Comparison of ENCODE assay signal across 9 cellular contexts in the genomic region with DNA sequence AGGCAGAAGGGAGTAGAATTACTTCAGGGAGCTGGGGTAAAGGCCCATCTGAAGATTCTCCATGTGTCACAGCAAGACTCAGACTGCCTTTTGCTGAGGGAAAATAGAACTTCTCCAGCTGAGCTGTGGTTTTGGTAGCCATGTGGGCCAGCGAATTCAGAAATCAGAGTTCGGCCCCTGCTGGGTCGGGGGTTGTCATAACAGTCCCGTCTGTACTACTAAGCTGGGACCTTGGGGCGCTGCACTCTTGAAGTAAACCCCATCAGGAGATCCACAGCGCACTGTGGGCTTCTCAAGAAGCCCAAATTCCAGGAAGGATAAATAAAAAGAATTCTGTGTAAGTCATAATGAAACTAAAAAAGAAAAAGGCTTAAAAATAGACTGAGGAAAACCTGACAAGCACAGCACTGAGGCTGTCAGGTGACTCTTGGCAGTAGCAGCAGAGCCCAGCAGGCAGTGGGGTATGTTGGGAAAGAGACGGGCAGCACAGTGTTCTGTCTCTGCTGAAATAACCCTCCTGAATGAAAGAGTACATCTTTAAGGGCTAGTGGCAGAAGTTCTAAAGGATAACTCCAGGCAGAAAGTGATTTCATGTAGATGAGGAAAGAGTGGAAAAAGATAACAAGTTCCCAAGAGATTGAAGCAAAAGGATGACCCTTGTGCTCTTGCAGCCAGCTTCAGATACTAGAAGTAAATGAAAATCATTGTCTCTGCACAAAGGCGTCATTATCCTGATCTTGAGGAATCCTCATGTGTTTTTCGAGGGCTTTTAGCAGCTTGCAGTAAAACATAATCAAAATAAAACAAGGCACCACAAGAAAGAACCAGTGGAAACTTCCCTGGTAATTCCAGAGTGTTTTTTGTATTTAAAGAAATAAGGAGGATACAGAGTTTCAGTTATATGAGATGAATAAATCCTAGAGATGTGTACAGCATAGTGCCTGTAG.
DNase-seq lines count a peak whose midpoint lies in the region; ATAC-seq and TF ChIP-seq lines count a peak whose summit lies in the region.
"Had no signal": no experiment of that assay in that cellular context is flagged by ENCODE, and none has a peak within 500 bp of the region (broad histone marks: within the 10 kb centered on the region; RNA-seq: fewer than 3 reads in every experiment).

No MANE protein-coding gene starts in this region.

- TF ChIP-seq CTCF in left lung (IDR thresholded peaks at IDR 0.05) = no peak

- H3K27ac Mint-ChIP-seq in activated naive CD4-positive, alpha-beta T cell treated with anti-CD3 and anti-CD28 coated beads, Interleukin-2, amount 50 U/mL, for 24 hours = peak overlapping the region; percentile 93

- no peaks in the 10 kb centered on the region for H3K27me3 Mint-ChIP-seq in activated naive CD4-positive, alpha-beta T cell treated with anti-CD3 and anti-CD28 coated beads, Interleukin-2, amount 50 U/mL, for 24 hours

- H3K9me3 ChIP-seq in left lung = no peaks in the 10 kb centered on the region

- no peaks in the 10 kb centered on the region for H3K9me3 Mint-ChIP-seq in activated naive CD4-positive, alpha-beta T cell treated with anti-CD3 and anti-CD28 coated beads, Interleukin-2, amount 50 U/mL, for 24 hours

- peak; percentile 40 for DNase-seq in NCI-H2227 treated with DMSO at 0.1 percent for 48 hours (lab: John Stamatoyannopoulos, UW)
- peak; percentile 70 for DNase-seq in inferior parietal cortex (ENCODE audit: extremely low spot score)
- DNase-seq in stimulated activated CD8-positive, alpha-beta memory T cell treated with anti-CD3 and anti-CD28 coated beads, Interleukin-4, amount 100 ng/mL, for 48 hours = peak; percentile 79
- no peak for DNase-seq in left lung
- no peak for DNase-seq in NCI-H510A (lab: John Stamatoyannopoulos, UW)
- DNase-seq in NCI-H446 treated with DMSO at 0.1 percent for 48 hours (lab: John Stamatoyannopoulos, UW) = no peak
- DNase-seq: NCI-H345 had no signal

- H3K36me3 Mint-ChIP-seq in activated naive CD4-positive, alpha-beta T cell treated with anti-CD3 and anti-CD28 coated beads, Interleukin-2, amount 50 U/mL, for 24 hours = peaks cover 35% of the 10 kb centered on the region

- H3K4me1 Mint-ChIP-seq in activated naive CD4-positive, alpha-beta T cell treated with anti-CD3 and anti-CD28 coated beads, Interleukin-2, amount 50 U/mL, for 24 hours = peaks cover 81% of the 10 kb centered on the region

- H3K4me1 ChIP-seq in left lung = peaks cover 7 to 52% of the 10 kb centered on the region in 2 donors

- no peak overlapping the region for H3K4me3 ChIP-seq in left lung

- H3K4me3 Mint-ChIP-seq in activated naive CD4-positive, alpha-beta T cell treated with anti-CD3 and anti-CD28 coated beads, Interleukin-2, amount 50 U/mL, for 24 hours = peak overlapping the region; percentile 83

- ATAC-seq in GM18502 (IDR thresholded peaks at IDR 0.05; ENCODE audit: poor library complexity, unreplicated experiment) (no peak), left lung (no peak)

- intact Hi-C loops in left lung (cut with DNase I) = no loop called here

- no peak overlapping the region for H3K27ac ChIP-seq in left lung

- no peaks in the 10 kb centered on the region for H3K27me3 ChIP-seq in left lung

- H3K36me3 ChIP-seq in left lung = peaks cover 0 to 53% of the 10 kb centered on the region in 2 donors

Comparison
In these comparisons a context has a peak if more than half of its experiments do, and no peak if none do; other contexts are left out.
1. DNase-seq: peak in NCI-H2227 treated with DMSO at 0.1 percent for 48 hours (single experiment), inferior parietal cortex (single experiment) and stimulated activated CD8-positive, alpha-beta memory T cell treated with anti-CD3 and anti-CD28 coated beads, Interleukin-4, amount 100 ng/mL, for 48 hours (single experiment); none in left lung (0 of 2), NCI-H510A (single experiment) and NCI-H446 treated with DMSO at 0.1 percent for 48 hours (single experiment).